Comparison of ENCODE assay signal across 8 cellular contexts in genomic region chr18:62420513-62421209, GRCh38.
A peak's percentile ranks its signal among the peaks of the same experiment; 100 is the strongest.
DNase-seq lines count a peak whose midpoint lies in the region; ATAC-seq, FAIRE-seq and TF ChIP-seq lines count a peak whose summit lies in the region.

No MANE protein-coding gene starts in this region.

- FAIRE-seq in H54 (lab: Jason Lieb, UNC): no peak

- TF ChIP-seq CTCF in GM10266 (IDR thresholded peaks at IDR 0.05; ENCODE audit: control insufficient read depth, insufficient read depth, low read depth, missing control alignments) (no peak), foreskin fibroblast (IDR thresholded peaks at IDR 0.05; ENCODE audit: low read depth, low read length) (no peak)

- no peak for TF ChIP-seq POLR2A in H54 (IDR thresholded peaks at IDR 0.05; ENCODE audit: low read depth, low read length)

- DNase-seq in GM10266 (ENCODE audit: extremely low spot score) (peak; percentile 68), NOMO-1 (lab: John Stamatoyannopoulos, UW; ENCODE audit: unreplicated experiment in 2 of 2) (peak; percentile 57 to 76), activated T-cell treated with anti-CD3 and anti-CD28 coated beads for 4 hours (peak; percentile 57), foreskin fibroblast (peak; percentile 28 to 49), H54 (ENCODE audit: insufficient read length, low spot score) (no peak), mesenteric fat pad (ENCODE audit: low spot score) (no peak)
- peak; percentile 60 to 72 for DNase-seq in stimulated activated CD4-positive, alpha-beta T cell treated with anti-CD3 and anti-CD28 coated beads, Interleukin-2, amount 100 ng/mL, for 24 hours

- H3K4me3 ChIP-seq in foreskin fibroblast (ENCODE audit: low read depth in 1 of 2, low read length in 2 of 2): no peak overlapping the region

- ATAC-seq in HG02588 (IDR thresholded peaks at IDR 0.05; ENCODE audit: unreplicated experiment): peak; percentile 94

Comparison
In these comparisons a context has a peak if more than half of its experiments do, and no peak if none do; other contexts are left out.
1. DNase-seq: peak in GM10266 (single experiment), NOMO-1 (2 of 2), activated T-cell treated with anti-CD3 and anti-CD28 coated beads for 4 hours (single experiment), foreskin fibroblast (2 of 2) and stimulated activated CD4-positive, alpha-beta T cell treated with anti-CD3 and anti-CD28 coated beads, Interleukin-2, amount 100 ng/mL, for 24 hours (2 of 2); none in H54 (single experiment) and mesenteric fat pad (single experiment).